In the genomic region with DNA sequence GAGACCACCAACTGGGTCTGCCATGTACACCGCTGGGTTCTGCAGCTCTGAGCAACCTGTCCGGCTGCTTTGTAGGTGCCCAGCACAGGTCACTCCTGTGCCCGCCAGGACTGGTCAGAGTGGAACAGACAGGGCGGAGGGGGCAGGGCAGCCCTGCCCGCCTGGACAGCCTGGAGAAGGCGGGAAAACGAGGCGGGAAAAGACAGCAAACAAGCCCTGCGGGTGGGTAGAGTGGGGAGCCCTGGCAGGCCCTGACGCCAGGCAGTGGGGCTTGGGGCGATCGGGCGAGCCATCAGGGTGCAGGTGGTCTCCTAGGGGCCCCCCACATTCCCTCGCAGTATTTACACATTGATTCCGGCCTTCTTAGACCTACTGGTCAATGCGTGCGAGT, we compare ENCODE assay signal across 1 cellular context.
TF ChIP-seq lines count a peak whose summit lies in the region.

No MANE protein-coding gene starts in this region.

TF ChIP-seq in HepG2, 621 proteins besides CTCF, POLR2A, EP300 and RAD21 (continued from another document and continues in another):
- TF ChIP-seq HNF1A (IDR thresholded peaks at IDR 0.05; ENCODE audit: low read depth) (0 out of 2 replicates have a peak, but pooled peaks have one; percentile 3), HNF1A (CRISPR knock-in tag; IDR thresholded peaks at IDR 0.05; ENCODE audit: borderline replicate concordance) (no peak), MATR3 (CRISPR knock-in tag; IDR thresholded peaks at IDR 0.05) (no peak), HNF4G (IDR thresholded peaks at IDR 0.05; ENCODE audit: borderline replicate concordance, low read depth, low read length) (no peak), HNF4G (CRISPR knock-in tag; IDR thresholded peaks at IDR 0.05; ENCODE audit: borderline replicate concordance, low read depth) (no peak), WIZ (CRISPR knock-in tag; IDR thresholded peaks at IDR 0.05) (no peak), TEF (CRISPR knock-in tag; IDR thresholded peaks at IDR 0.05) (no peak), SIX4 (CRISPR knock-in tag; IDR thresholded peaks at IDR 0.05) (no peak), ZNF770 (CRISPR knock-in tag; IDR thresholded peaks at IDR 0.05) (no peak), ATF1 (CRISPR knock-in tag; IDR thresholded peaks at IDR 0.05) (no peak), HOXA7 (CRISPR knock-in tag; IDR thresholded peaks at IDR 0.05) (no peak), POGZ (CRISPR knock-in tag; IDR thresholded peaks at IDR 0.05) (no peak; the same call in 1 of the 2 replicates), ZNF780A (CRISPR knock-in tag; IDR thresholded peaks at IDR 0.05) (no peak; the same call in 1 of the 2 replicates), MAFG (CRISPR knock-in tag; IDR thresholded peaks at IDR 0.05) (no peak), SMAD1 (CRISPR knock-in tag; IDR thresholded peaks at IDR 0.05; ENCODE audit: borderline replicate concordance, low read depth) (no peak), GABPA (IDR thresholded peaks at IDR 0.05; ENCODE audit: low read depth, low read length) (no peak), GABPA (CRISPR knock-in tag; IDR thresholded peaks at IDR 0.05; ENCODE audit: low read depth) (no peak), SP140L (CRISPR knock-in tag; IDR thresholded peaks at IDR 0.05; ENCODE audit: borderline replicate concordance) (no peak), IKZF4 (CRISPR knock-in tag; IDR thresholded peaks at IDR 0.05; ENCODE audit: borderline replicate concordance, low read depth, not compliant biosample characterization) (peak; percentile 4), MXI1 (IDR thresholded peaks at IDR 0.05; ENCODE audit: borderline replicate concordance, low read depth, low read length) (no peak), TEAD2 (CRISPR knock-in tag; IDR thresholded peaks at IDR 0.05) (no peak), ZBTB25 (CRISPR knock-in tag; IDR thresholded peaks at IDR 0.05) (no peak), ZNF709 (CRISPR knock-in tag; IDR thresholded peaks at IDR 0.05) (no peak), TRIM24 (CRISPR knock-in tag; IDR thresholded peaks at IDR 0.05) (0 out of 2 replicates have a peak, but pooled peaks have one; percentile 87), ZNF510 (CRISPR knock-in tag; IDR thresholded peaks at IDR 0.05; ENCODE audit: low read depth) (no peak), ISX (CRISPR knock-in tag; conservative IDR thresholded peaks at IDR 0.05) (no peak), HIC2 (CRISPR knock-in tag; IDR thresholded peaks at IDR 0.05; ENCODE audit: low read depth) (peak; percentile 60; the same call in 1 of the 2 replicates), MYNN (CRISPR knock-in tag; IDR thresholded peaks at IDR 0.05; ENCODE audit: low read depth) (no peak), ZBTB39 (CRISPR knock-in tag; IDR thresholded peaks at IDR 0.05) (no peak), HES4 (CRISPR knock-in tag; IDR thresholded peaks at IDR 0.05; ENCODE audit: borderline replicate concordance) (no peak), PHF21A (CRISPR knock-in tag; IDR thresholded peaks at IDR 0.05) (0 out of 2 replicates have a peak, but pooled peaks have one; percentile 6), HHEX (CRISPR knock-in tag; IDR thresholded peaks at IDR 0.05) (no peak), FOXA3 (CRISPR knock-in tag; IDR thresholded peaks at IDR 0.05) (0 out of 2 replicates have a peak, but pooled peaks have one; percentile 4), ZNF746 (CRISPR knock-in tag; IDR thresholded peaks at IDR 0.05) (peak; percentile 15; the same call in 1 of the 2 replicates), ZNF296 (CRISPR knock-in tag; conservative IDR thresholded peaks at IDR 0.05) (peak; percentile 59; the same call in 1 of the 2 replicates)
- TF ChIP-seq, protein P1, sequence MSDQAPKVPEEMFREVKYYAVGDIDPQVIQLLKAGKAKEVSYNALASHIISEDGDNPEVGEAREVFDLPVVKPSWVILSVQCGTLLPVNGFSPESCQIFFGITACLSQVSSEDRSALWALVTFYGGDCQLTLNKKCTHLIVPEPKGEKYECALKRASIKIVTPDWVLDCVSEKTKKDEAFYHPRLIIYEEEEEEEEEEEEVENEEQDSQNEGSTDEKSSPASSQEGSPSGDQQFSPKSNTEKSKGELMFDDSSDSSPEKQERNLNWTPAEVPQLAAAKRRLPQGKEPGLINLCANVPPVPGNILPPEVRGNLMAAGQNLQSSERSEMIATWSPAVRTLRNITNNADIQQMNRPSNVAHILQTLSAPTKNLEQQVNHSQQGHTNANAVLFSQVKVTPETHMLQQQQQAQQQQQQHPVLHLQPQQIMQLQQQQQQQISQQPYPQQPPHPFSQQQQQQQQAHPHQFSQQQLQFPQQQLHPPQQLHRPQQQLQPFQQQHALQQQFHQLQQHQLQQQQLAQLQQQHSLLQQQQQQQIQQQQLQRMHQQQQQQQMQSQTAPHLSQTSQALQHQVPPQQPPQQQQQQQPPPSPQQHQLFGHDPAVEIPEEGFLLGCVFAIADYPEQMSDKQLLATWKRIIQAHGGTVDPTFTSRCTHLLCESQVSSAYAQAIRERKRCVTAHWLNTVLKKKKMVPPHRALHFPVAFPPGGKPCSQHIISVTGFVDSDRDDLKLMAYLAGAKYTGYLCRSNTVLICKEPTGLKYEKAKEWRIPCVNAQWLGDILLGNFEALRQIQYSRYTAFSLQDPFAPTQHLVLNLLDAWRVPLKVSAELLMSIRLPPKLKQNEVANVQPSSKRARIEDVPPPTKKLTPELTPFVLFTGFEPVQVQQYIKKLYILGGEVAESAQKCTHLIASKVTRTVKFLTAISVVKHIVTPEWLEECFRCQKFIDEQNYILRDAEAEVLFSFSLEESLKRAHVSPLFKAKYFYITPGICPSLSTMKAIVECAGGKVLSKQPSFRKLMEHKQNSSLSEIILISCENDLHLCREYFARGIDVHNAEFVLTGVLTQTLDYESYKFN (CRISPR knock-in tag; conservative IDR thresholded peaks at IDR 0.05), result no peak
- TF ChIP-seq, protein P2, sequence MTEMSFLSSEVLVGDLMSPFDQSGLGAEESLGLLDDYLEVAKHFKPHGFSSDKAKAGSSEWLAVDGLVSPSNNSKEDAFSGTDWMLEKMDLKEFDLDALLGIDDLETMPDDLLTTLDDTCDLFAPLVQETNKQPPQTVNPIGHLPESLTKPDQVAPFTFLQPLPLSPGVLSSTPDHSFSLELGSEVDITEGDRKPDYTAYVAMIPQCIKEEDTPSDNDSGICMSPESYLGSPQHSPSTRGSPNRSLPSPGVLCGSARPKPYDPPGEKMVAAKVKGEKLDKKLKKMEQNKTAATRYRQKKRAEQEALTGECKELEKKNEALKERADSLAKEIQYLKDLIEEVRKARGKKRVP (CRISPR knock-in tag; IDR thresholded peaks at IDR 0.05), result no peak
